22 cellular contexts compared by ENCODE assay signal in genomic region chr1:93685918-93686317, GRCh38.
"Had no signal": no experiment of that assay in that cellular context is flagged by ENCODE, and none has a peak within 500 bp of the region (broad histone marks: within the 10 kb centered on the region; RNA-seq: fewer than 3 reads in every experiment).

No MANE protein-coding gene starts in this region.

- H3K4me3 Mint-ChIP-seq: mesothelial cell of epicardium; naive thymus-derived CD4-positive, alpha-beta T cell; nephron progenitor cell had no signal

- H3K9me3 Mint-ChIP-seq: mesothelial cell of epicardium, nephron progenitor cell had no signal

- H3K36me3 Mint-ChIP-seq: mesothelial cell of epicardium had no signal

- ATAC-seq: esophagus mucosa; gastrocnemius medialis; naive thymus-derived CD4-positive, alpha-beta T cell; sciatic nerve had no signal

- DNase-seq: cortex of kidney; dorsolateral prefrontal cortex; effector CD8-positive, alpha-beta T cell; gastrocnemius medialis; heart right ventricle; hypothalamus; kidney glomerular epithelial cell; mammary epithelial cell; naive thymus-derived CD4-positive, alpha-beta T cell; nephron progenitor cell; posterior cingulate gyrus; spleen; stimulated activated CD4-positive, alpha-beta T cell treated with anti-CD3 and anti-CD28 coated beads, Interleukin-15, amount 100 ng/mL, for 24 hours; stimulated activated CD4-positive, alpha-beta T cell treated with anti-CD3 and anti-CD28 coated beads, Interleukin-1b, Interleukin-23, amount 100 ng/mL, for 48 hours; stimulated activated CD4-positive, alpha-beta T cell treated with anti-CD3 and anti-CD28 coated beads, Interleukin-4, amount 100 ng/mL, for 24 hours; stimulated activated naive CD4-positive, alpha-beta T cell; stomach; substantia nigra; trophoblast cell had no signal

- H3K27ac Mint-ChIP-seq: mesothelial cell of epicardium; naive thymus-derived CD4-positive, alpha-beta T cell; nephron progenitor cell had no signal
